9 cellular contexts compared by ENCODE assay signal in the genomic region with DNA sequence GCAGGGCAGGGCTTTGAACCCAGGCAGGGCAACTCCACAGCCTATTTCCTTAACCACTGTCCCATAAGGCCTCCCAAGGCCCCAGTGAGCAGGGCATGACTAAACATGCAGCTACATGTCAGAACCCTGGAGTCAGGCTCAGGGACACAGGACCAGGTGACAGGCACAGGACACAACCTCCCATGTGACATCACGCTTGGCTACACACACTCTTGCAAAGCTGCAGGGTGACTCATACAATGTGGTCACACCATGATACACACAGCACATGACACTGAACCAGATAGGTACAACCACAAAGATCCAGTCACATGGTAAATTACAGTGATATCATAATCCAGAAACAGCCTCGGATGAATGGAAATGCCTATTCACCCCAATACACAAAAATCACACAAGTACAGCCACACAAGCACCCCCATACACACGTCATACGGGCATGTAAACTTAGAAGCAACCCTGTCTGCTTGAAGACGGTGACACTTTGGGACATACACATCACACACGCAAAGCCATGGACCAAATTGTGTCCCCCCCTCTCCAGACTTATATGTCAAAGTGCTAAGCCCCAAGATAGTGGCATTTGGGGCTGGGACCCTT. TPM values are rescaled to one million over a fixed set of nuclear protein-coding genes. Genes with fewer than 3 reads are reported as not detected.
A peak's percentile ranks its signal among the peaks of the same experiment; 100 is the strongest.
DNase-seq lines count a peak whose midpoint lies in the region; ATAC-seq and TF ChIP-seq lines count a peak whose summit lies in the region.
"Had no signal": no experiment of that assay in that cellular context is flagged by ENCODE, and none has a peak within 500 bp of the region (broad histone marks: within the 10 kb centered on the region; RNA-seq: fewer than 3 reads in every experiment).

No MANE protein-coding gene starts in this region.

- H3K27me3 ChIP-seq in MG63, result peaks cover 10% of the 10 kb centered on the region
- no peaks in the 10 kb centered on the region; the same call in 1 of the 2 replicates for H3K27me3 ChIP-seq in SK-N-SH (ENCODE audit: insufficient read depth)
- H3K27me3 ChIP-seq in heart right ventricle, result peaks cover 0 to 54% (median 28%) of the 10 kb centered on the region in 7 donors

- CTCF ChIA-PET in MCF 10A (lab: Yijun Ruan, JAX), result no interaction called here
- CTCF ChIA-PET in SK-N-SH (lab: Yijun Ruan, JAX), result no interaction called here

- no peak for ATAC-seq in heart right ventricle

- H3K27ac Mint-ChIP-seq in HFFc6, result no peak overlapping the region
- H3K27ac Mint-ChIP-seq in MCF 10A (ENCODE audit: low read depth, unreplicated experiment), result peak overlapping the region; percentile 82

- H3F3A ChIP-seq in SK-N-SH (replicated peaks; ENCODE audit: insufficient read depth), result no peaks in the 10 kb centered on the region

- no peak overlapping the region for H3K4me3 Mint-ChIP-seq in HFFc6
- no peak overlapping the region for H3K4me3 Mint-ChIP-seq in MCF 10A (ENCODE audit: unreplicated experiment)

- TF ChIP-seq EP300 in SK-N-SH (IDR thresholded peaks at IDR 0.05; ENCODE audit: borderline replicate concordance in 1 of 2, low read depth in 1 of 2, low read length in 1 of 2), result no peak

- H3K9me3 Mint-ChIP-seq in HFFc6 (peaks cover 9% of the 10 kb centered on the region; the same call in 1 of the 2 replicates), MCF 10A (ENCODE audit: unreplicated experiment) (peaks cover 7% of the 10 kb centered on the region)

- no peak overlapping the region for H3K4me3 ChIP-seq in MG63
- H3K4me3 ChIP-seq in SK-N-SH (ENCODE audit: low read depth in 2 of 2, low read length in 1 of 2), result no peak overlapping the region
- H3K4me3 ChIP-seq in heart right ventricle, result no peak overlapping the region

- TF ChIP-seq RAD21 in SK-N-SH (IDR thresholded peaks at IDR 0.05; ENCODE audit: low read length), result no peak

- H2AFZ ChIP-seq in SK-N-SH (ENCODE audit: low read depth), result no peak overlapping the region

- 14% methylated on average over 5 of the region's 6 CpGs for WGBS in SK-N-SH (ENCODE audit: low lambda C conversion rate)
- 69 to 76% methylated on average over 6 of the region's 6 CpGs for WGBS in heart right ventricle, 2 donors

- TF ChIP-seq CTCF in HFFc6 (IDR thresholded peaks at IDR 0.05), result no peak
- no peak for TF ChIP-seq CTCF in MCF 10A (IDR thresholded peaks at IDR 0.05; ENCODE audit: unreplicated experiment)
- no peak for TF ChIP-seq CTCF in SK-N-SH (IDR thresholded peaks at IDR 0.05)
- no peak for TF ChIP-seq CTCF in heart right ventricle (IDR thresholded peaks at IDR 0.05)

- H3K9me2 ChIP-seq in SK-N-SH, result no peaks in the 10 kb centered on the region

- H3K36me3 Mint-ChIP-seq in HFFc6 (ENCODE audit: low read depth) (no peaks in the 10 kb centered on the region), MCF 10A (ENCODE audit: insufficient read depth, unreplicated experiment) (no peaks in the 10 kb centered on the region)

- no peaks in the 10 kb centered on the region for H3K36me3 ChIP-seq in MG63
- no peaks in the 10 kb centered on the region for H3K36me3 ChIP-seq in SK-N-SH (replicated peaks in 1 of 2; ENCODE audit: control insufficient read depth in 1 of 2, insufficient read depth in 2 of 2, low read length in 1 of 2)
- no peaks in the 10 kb centered on the region for H3K36me3 ChIP-seq in heart right ventricle

- H4K20me1 ChIP-seq in SK-N-SH (ENCODE audit: insufficient read depth), result no peaks in the 10 kb centered on the region

- no peak overlapping the region for H3K4me2 ChIP-seq in SK-N-SH

- BruUV-seq in MCF 10A (replicated peaks; lab: Mats Ljungman, UMichigan), result no TSS peak

- no peaks in the 10 kb centered on the region for H3K4me1 Mint-ChIP-seq in HFFc6 (ENCODE audit: low read depth)
- peaks cover 19% of the 10 kb centered on the region for H3K4me1 Mint-ChIP-seq in MCF 10A (ENCODE audit: insufficient read depth, unreplicated experiment)

- H3K79me2 ChIP-seq in SK-N-SH (ENCODE audit: insufficient read depth), result no peaks in the 10 kb centered on the region

- intact Hi-C loops in MCF 10A (cut with micrococcal nuclease) (no loop called here), heart right ventricle (cut with DNase I) (no loop called here)

- H3K4me1 ChIP-seq in SK-N-SH (ENCODE audit: control insufficient read depth in 1 of 2, insufficient read depth in 2 of 2, low read depth in 1 of 2, low read length in 1 of 2) (no peaks in the 10 kb centered on the region), heart right ventricle (no peaks in the 10 kb centered on the region)

- H3K27ac ChIP-seq in SK-N-SH (ENCODE audit: low read depth in 2 of 2, low read length in 1 of 2) (no peak overlapping the region), heart right ventricle (no peak overlapping the region)
- H3K27ac ChIP-seq: HL-60 had no signal

- DNase-seq in stimulated activated CD4-positive, alpha-beta T cell treated with anti-CD3 and anti-CD28 coated beads, Interleukin-15, amount 100 ng/mL, for 48 hours (ENCODE audit: low read depth in 2 of 2), result peak; percentile 10 to 25
- no peak for DNase-seq in stimulated activated CD4-positive, alpha-beta T cell treated with anti-CD3 and anti-CD28 coated beads, Interleukin-4, amount 100 ng/mL, for 1 hour
- DNase-seq in HFFc6, result peak; percentile 47
- DNase-seq in MG63, result peak; percentile 23
- peak; percentile 38 for DNase-seq in MCF 10A (ENCODE audit: unreplicated experiment)
- DNase-seq in globus pallidus (ENCODE audit: low spot score), result no peak
- DNase-seq in SK-N-SH, result no peak
- no peak for DNase-seq in heart right ventricle

- H3K27me3 Mint-ChIP-seq in HFFc6 (ENCODE audit: insufficient read depth) (peaks cover 4% of the 10 kb centered on the region), MCF 10A (ENCODE audit: insufficient read depth, unreplicated experiment) (no peaks in the 10 kb centered on the region)

- H3K9me3 ChIP-seq in MG63 (no peaks in the 10 kb centered on the region), SK-N-SH (no peaks in the 10 kb centered on the region), heart right ventricle (no peaks in the 10 kb centered on the region)

- POLR2A ChIA-PET in MCF 10A (lab: Yijun Ruan, JAX), result interaction anchor here (0.6 to 1.6 kb wide), 2 partner anchors 11 to 92 kb away, joined by 3 to 7 read pairs; no protein-coding TSS in a partner anchor
- POLR2A ChIA-PET in SK-N-SH (lab: Yijun Ruan, JAX), result interaction anchor here (0.7 kb wide), 1 partner anchor 14 kb away, joined by 3 read pairs; no protein-coding TSS in a partner anchor

- no peak overlapping the region for H3K9ac ChIP-seq in SK-N-SH

TF ChIP-seq in SK-N-SH, 30 proteins besides CTCF, POLR2A, EP300 and RAD21:
- TF ChIP-seq NRF1 (IDR thresholded peaks at IDR 0.05; ENCODE audit: low read depth, low read length) (no peak), MEF2A (IDR thresholded peaks at IDR 0.05; ENCODE audit: borderline replicate concordance, low read depth) (no peak), FOXM1 (IDR thresholded peaks at IDR 0.05; ENCODE audit: low read depth) (no peak), RXRA (IDR thresholded peaks at IDR 0.05; ENCODE audit: borderline replicate concordance, low read depth) (no peak), TCF12 (IDR thresholded peaks at IDR 0.05) (no peak), SMC3 (IDR thresholded peaks at IDR 0.05; ENCODE audit: low read depth, low read length) (no peak)

RNA-seq across cellular contexts. Expression of gene KLK4, which starts 14.5 kb away (rescaled TPM):
- not detected for total RNA-seq in HFFc6 (2021; fragmentation: NEBNext Ultra II Directional; extraction: Animal tissue kit (Norgen Biotek cat#: 25700))
- not detected in 2 replicates for total RNA-seq in MG63 (2014; rRNA removed; shearing (Covaris generic); ENCODE audit: low replicate concordance)
- not detected in 2 replicates for total RNA-seq in MCF 10A (2022)
- not detected in 2 replicates for polyA plus RNA-seq in SK-N-SH (2012; rRNA removed)
- polyA plus RNA-seq in SK-N-SH (2012; cell fraction: cytosol; rRNA removed), result not detected in 2 replicates
- polyA plus RNA-seq in SK-N-SH (2012; cell fraction: nucleus; rRNA removed), result not detected in 2 replicates
- total RNA-seq in heart right ventricle, result not detected
- not detected for polyA plus RNA-seq in heart right ventricle

RNA-seq across cellular contexts. Expression of gene KLK2, which starts 23.5 kb away (rescaled TPM):
- not detected for total RNA-seq in HFFc6 (2021; fragmentation: NEBNext Ultra II Directional; extraction: Animal tissue kit (Norgen Biotek cat#: 25700))
- not detected in 2 replicates for total RNA-seq in MG63 (2014; rRNA removed; shearing (Covaris generic); ENCODE audit: low replicate concordance)
- not detected in 2 replicates for total RNA-seq in MCF 10A (2022)
- polyA plus RNA-seq in SK-N-SH (2012; rRNA removed), result 0.15 and 0.44 TPM in 2 replicates
- 0.09 and 0.10 TPM in 2 replicates for polyA plus RNA-seq in SK-N-SH (2012; cell fraction: cytosol; rRNA removed)
- polyA plus RNA-seq in SK-N-SH (2012; cell fraction: nucleus; rRNA removed), result 1.1 and 2.4 TPM in 2 replicates
- total RNA-seq in heart right ventricle, result not detected
- polyA plus RNA-seq in heart right ventricle, result not detected

RNA-seq across cellular contexts. Expression of gene KLK3, which starts 42.0 kb away (rescaled TPM):
- not detected for total RNA-seq in HFFc6 (2021; fragmentation: NEBNext Ultra II Directional; extraction: Animal tissue kit (Norgen Biotek cat#: 25700))
- total RNA-seq in MG63 (2014; rRNA removed; shearing (Covaris generic); ENCODE audit: low replicate concordance), result not detected in 2 replicates
- not detected in 2 replicates for total RNA-seq in MCF 10A (2022)
- not detected in 2 replicates for polyA plus RNA-seq in SK-N-SH (2012; rRNA removed)
- polyA plus RNA-seq in SK-N-SH (2012; cell fraction: cytosol; rRNA removed), result not detected in 2 replicates
- polyA plus RNA-seq in SK-N-SH (2012; cell fraction: nucleus; rRNA removed), result not detected in 2 replicates
- not detected for total RNA-seq in heart right ventricle
- polyA plus RNA-seq in heart right ventricle, result not detected

RNA-seq across cellular contexts. Expression of gene KLK5, which starts 56.1 kb away (rescaled TPM):
- total RNA-seq in HFFc6 (2021; fragmentation: NEBNext Ultra II Directional; extraction: Animal tissue kit (Norgen Biotek cat#: 25700)), result not detected
- 278 and 454 TPM in 2 replicates for total RNA-seq in MG63 (2014; rRNA removed; shearing (Covaris generic); ENCODE audit: low replicate concordance)
- total RNA-seq in MCF 10A (2022) (0.19 TPM in 1 of 2 replicates, not detected in the other), heart right ventricle (not detected)
- polyA plus RNA-seq in SK-N-SH (2012; rRNA removed) (not detected in 2 replicates), heart right ventricle (not detected)
- not detected in 2 replicates for polyA plus RNA-seq in SK-N-SH (2012; cell fraction: cytosol; rRNA removed)
- not detected in 2 replicates for polyA plus RNA-seq in SK-N-SH (2012; cell fraction: nucleus; rRNA removed)

Comparison
In these comparisons a context has a peak if more than half of its experiments do, and no peak if none do; other contexts are left out.
1. DNase-seq: peak in stimulated activated CD4-positive, alpha-beta T cell treated with anti-CD3 and anti-CD28 coated beads, Interleukin-15, amount 100 ng/mL, for 48 hours (2 of 2), HFFc6 (single experiment), MG63 (single experiment) and MCF 10A (single experiment); none in stimulated activated CD4-positive, alpha-beta T cell treated with anti-CD3 and anti-CD28 coated beads, Interleukin-4, amount 100 ng/mL, for 1 hour (single experiment), globus pallidus (single experiment), SK-N-SH (single experiment) and heart right ventricle (0 of 2).